Comparison of ENCODE assay signal across 12 cellular contexts in genomic region chr6:53119772-53120409, GRCh38. TPM values are rescaled to one million over a fixed set of nuclear protein-coding genes. Genes with fewer than 3 reads are reported as not detected.
DNase-seq lines count a peak whose midpoint lies in the region; ATAC-seq and TF ChIP-seq lines count a peak whose summit lies in the region.
"Had no signal": no experiment of that assay in that cellular context is flagged by ENCODE, and none has a peak within 500 bp of the region (broad histone marks: within the 10 kb centered on the region; RNA-seq: fewer than 3 reads in every experiment).

No MANE protein-coding gene starts in this region.

- CTCF ChIA-PET in GM10248 (lab: Yijun Ruan, JAX) = interaction anchor here (1.0 kb wide), 1 partner anchor 9 kb away, joined by 3 read pairs; no protein-coding TSS in a partner anchor

- H3K27ac Mint-ChIP-seq in naive thymus-derived CD8-positive, alpha-beta T cell = no peak overlapping the region
- H3K27ac Mint-ChIP-seq: brain; CD4-positive, CD25-positive, alpha-beta regulatory T cell had no signal

- no peaks in the 10 kb centered on the region for H3K36me3 ChIP-seq in HUES48 (ENCODE audit: control insufficient read depth, insufficient read depth, low read length)
- H3K36me3 ChIP-seq in adipocyte (ENCODE audit: control insufficient read depth, insufficient read depth, low read length, severe bottlenecking) = no peaks in the 10 kb centered on the region

- peak overlapping the region; percentile 93 for H3K27ac ChIP-seq in HUES48 (ENCODE audit: low read depth, low read length)

- in situ Hi-C loops in ACHN (cut with HindIII; ENCODE audit: low pct_ligation_motif_present, low pct_unique_long_range_greater_than_20kb, low sequenced_read_pairs) = no loop called here

- H3K9me3 Mint-ChIP-seq in naive thymus-derived CD8-positive, alpha-beta T cell = peaks cover 0 to 11% (median 5%) of the 10 kb centered on the region in 9 donors

- H3K4me3 Mint-ChIP-seq in naive thymus-derived CD8-positive, alpha-beta T cell = no peak overlapping the region
- H3K4me3 Mint-ChIP-seq: brain; CD4-positive, CD25-positive, alpha-beta regulatory T cell had no signal

- H3K27me3 ChIP-seq in HUES48 (ENCODE audit: control insufficient read depth, insufficient read depth, low read length) (no peaks in the 10 kb centered on the region), adipocyte (replicated peaks; ENCODE audit: control insufficient read depth, insufficient read depth, low read length) (no peaks in the 10 kb centered on the region)

- H3K36me3 Mint-ChIP-seq in naive thymus-derived CD8-positive, alpha-beta T cell = peaks cover 0 to 8% (median 2%) of the 10 kb centered on the region in 3 donors
- H3K36me3 Mint-ChIP-seq: brain had no signal

- no peak overlapping the region for H3K9ac ChIP-seq in HUES48 (ENCODE audit: low read depth, low read length)
- no peak overlapping the region for H3K9ac ChIP-seq in adipocyte (ENCODE audit: low read length)

- POLR2A ChIA-PET in GM10248 (lab: Yijun Ruan, JAX) = no interaction called here
- POLR2A ChIA-PET in naive thymus-derived CD8-positive, alpha-beta T cell (lab: Charles Lee) = no interaction called here

- no peak for TF ChIP-seq CTCF in GM10248 (IDR thresholded peaks at IDR 0.05; ENCODE audit: control extremely low read depth, extremely low read depth, low read depth, missing control alignments)

- DNase-seq in ACHN (peak; percentile 12), adipocyte (ENCODE audit: low read depth) (peak; percentile 79), iPS-NIHi11 (ENCODE audit: low spot score) (peak; percentile 29), GM10248 (ENCODE audit: extremely low spot score) (no peak), inferior parietal cortex (ENCODE audit: extremely low spot score) (no peak)
- no peak for DNase-seq in naive thymus-derived CD8-positive, alpha-beta T cell
- DNase-seq: CD4-positive, CD25-positive, alpha-beta regulatory T cell; stimulated activated CD4-positive, alpha-beta T cell treated with anti-CD3 and anti-CD28 coated beads, Interleukin-2, amount 100 ng/mL, for 24 hours had no signal

- H3K9me3 ChIP-seq in HUES48 (ENCODE audit: control insufficient read depth, insufficient read depth, low read length) (no peaks in the 10 kb centered on the region), adipocyte (ENCODE audit: control insufficient read depth, low read length) (peaks cover 3% of the 10 kb centered on the region)

- H3K4me3 ChIP-seq in HUES48 (ENCODE audit: low read depth, low read length) = no peak overlapping the region
- no peak overlapping the region for H3K4me3 ChIP-seq in adipocyte (ENCODE audit: low read length)

- no peak for ATAC-seq in GM21619 (IDR thresholded peaks at IDR 0.05; ENCODE audit: unreplicated experiment)
- no peak for ATAC-seq in naive thymus-derived CD8-positive, alpha-beta T cell
- ATAC-seq: activated CD4-positive, CD25-positive, alpha-beta regulatory T cell treated with anti-CD3 and anti-CD28 coated beads, Interleukin-2, amount 50 U/mL, for 24 hours had no signal

- H3K4me1 ChIP-seq in HUES48 (ENCODE audit: control insufficient read depth, insufficient read depth, low read length) = peaks cover 18% of the 10 kb centered on the region
- peaks cover 14% of the 10 kb centered on the region for H3K4me1 ChIP-seq in adipocyte (ENCODE audit: control insufficient read depth, insufficient read depth, low read length)

- H3K27me3 Mint-ChIP-seq in naive thymus-derived CD8-positive, alpha-beta T cell = peaks cover 0 to 13% (median 0%) of the 10 kb centered on the region in 5 donors

- H3K4me1 Mint-ChIP-seq in naive thymus-derived CD8-positive, alpha-beta T cell = peaks cover 0 to 2% (median 0%) of the 10 kb centered on the region in 4 donors
- H3K4me1 Mint-ChIP-seq: brain; CD4-positive, CD25-positive, alpha-beta regulatory T cell had no signal

RNA-seq across cellular contexts. Expression of gene GCM1, which starts 28.8 kb away (rescaled TPM):
- total RNA-seq in naive thymus-derived CD8-positive, alpha-beta T cell = under 1 TPM in 1 of 2 experiments, not detected in 1; 0.27 TPM
- not detected for polyA plus RNA-seq in naive thymus-derived CD8-positive, alpha-beta T cell

RNA-seq across cellular contexts. Expression of gene FBXO9, which starts 54.7 kb away (rescaled TPM):
- total RNA-seq in naive thymus-derived CD8-positive, alpha-beta T cell = 100 to 1,000 TPM; 134 to 137 TPM
- 10 to 100 TPM; 46.1 to 52.1 (median 49.0) TPM for polyA plus RNA-seq in naive thymus-derived CD8-positive, alpha-beta T cell

RNA-seq across cellular contexts. Expression of gene CILK1, which starts 58.3 kb away (rescaled TPM):
- 10 to 100 TPM; 15.0 to 15.8 TPM for total RNA-seq in naive thymus-derived CD8-positive, alpha-beta T cell
- polyA plus RNA-seq in naive thymus-derived CD8-positive, alpha-beta T cell = 1 to 10 TPM; 2.8 to 4.1 (median 3.8) TPM

Comparison
In these comparisons a context has a peak if more than half of its experiments do, and no peak if none do; other contexts are left out.
1. DNase-seq: peak in ACHN (single experiment), adipocyte (single experiment) and iPS-NIHi11 (single experiment); none in GM10248 (single experiment), naive thymus-derived CD8-positive, alpha-beta T cell (0 of 10) and inferior parietal cortex (single experiment).